Comparison of ENCODE assay signal across 7 cellular contexts in the genomic region with DNA sequence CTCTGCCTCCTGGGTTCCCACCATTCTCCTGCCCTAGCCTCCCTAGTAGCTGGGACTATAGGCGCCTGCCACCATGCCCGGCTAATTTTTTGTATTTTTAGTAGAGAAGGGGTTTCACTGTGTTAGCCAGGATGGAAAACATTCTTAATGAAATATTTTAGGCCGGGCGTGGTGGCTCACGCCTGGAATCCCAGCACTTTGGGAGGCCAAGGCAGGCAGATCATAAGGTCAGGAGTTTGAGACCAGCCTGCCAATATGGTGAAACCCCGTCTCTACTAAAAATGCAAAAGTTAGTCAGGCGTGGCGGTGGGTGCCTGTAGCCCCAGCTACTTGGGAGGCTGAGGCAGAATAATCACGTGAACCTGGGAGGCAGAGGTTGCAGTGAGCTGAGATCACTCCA. TPM values are rescaled to one million over a fixed set of nuclear protein-coding genes. Genes with fewer than 3 reads are reported as not detected.
DNase-seq lines count a peak whose midpoint lies in the region; ATAC-seq and TF ChIP-seq lines count a peak whose summit lies in the region.
"Not testable (repeated sequence)": the region's sequence is repeated elsewhere in the genome, so short reads cannot be mapped to it uniquely, and the experiment has no call there.

No MANE protein-coding gene starts in this region.

- H3K27ac ChIP-seq in GM23248 (peak overlapping the region; percentile 95), body of pancreas (peak overlapping the region in 3 of 4 donors; percentile 85 to 95 (median 92)), epithelial cell of prostate (peak overlapping the region; percentile 97), stomach (peak overlapping the region in 3 of 5 donors; percentile 92 to 98 (median 95))
- not testable (repeated sequence) for H3K27ac ChIP-seq in OCI-LY3 (ENCODE audit: low read length)

- peak overlapping the region; percentile 89 for H3K4me3 Mint-ChIP-seq in activated CD8-positive, alpha-beta memory T cell treated with anti-CD3 and anti-CD28 coated beads, Interleukin-2, amount 10 ng/mL, durations not matched to agents 7 days and 5 days
- H3K4me3 Mint-ChIP-seq in natural killer cell treated with Interleukin-12 subunit alpha and Interleukin-12 subunit beta and Interleukin-15 and Interleukin-18, amount 100 ng/mL, for 72 hours, result peak overlapping the region; percentile 89

- H3K9me3 Mint-ChIP-seq in activated CD8-positive, alpha-beta memory T cell treated with anti-CD3 and anti-CD28 coated beads, Interleukin-2, amount 10 ng/mL, durations not matched to agents 7 days and 5 days (ENCODE audit: low read depth); natural killer cell treated with Interleukin-12 subunit alpha and Interleukin-12 subunit beta and Interleukin-15 and Interleukin-18, amount 100 ng/mL, for 72 hours: not testable (repeated sequence)

- H3K27me3 ChIP-seq in GM23248 (replicated peaks; ENCODE audit: insufficient read depth); OCI-LY3 (ENCODE audit: low read depth, low read length); body of pancreas; stomach: not testable (repeated sequence)

- H3K4me1 Mint-ChIP-seq in activated CD8-positive, alpha-beta memory T cell treated with anti-CD3 and anti-CD28 coated beads, Interleukin-2, amount 10 ng/mL, durations not matched to agents 7 days and 5 days, result peaks cover 36% of the 10 kb centered on the region
- peaks cover 41 to 48% of the 10 kb centered on the region in 2 donors for H3K4me1 Mint-ChIP-seq in natural killer cell treated with Interleukin-12 subunit alpha and Interleukin-12 subunit beta and Interleukin-15 and Interleukin-18, amount 100 ng/mL, for 72 hours (ENCODE audit: low read depth in 2 of 2)

- not testable (repeated sequence) for H4K20me1 ChIP-seq in GM23248 (ENCODE audit: insufficient read depth); OCI-LY3 (ENCODE audit: insufficient read depth, low read length)

- H3K36me3 Mint-ChIP-seq in activated CD8-positive, alpha-beta memory T cell treated with anti-CD3 and anti-CD28 coated beads, Interleukin-2, amount 10 ng/mL, durations not matched to agents 7 days and 5 days; natural killer cell treated with Interleukin-12 subunit alpha and Interleukin-12 subunit beta and Interleukin-15 and Interleukin-18, amount 100 ng/mL, for 72 hours: not testable (repeated sequence)

- H3K9ac ChIP-seq in GM23248, result peak overlapping the region; percentile 96; the same call in 1 of the 2 replicates
- not testable (repeated sequence) for H3K9ac ChIP-seq in OCI-LY3 (ENCODE audit: low read length)

- H3F3A ChIP-seq in GM23248 (ENCODE audit: insufficient read depth), result peaks cover 38% of the 10 kb centered on the region

- H2AFZ ChIP-seq in GM23248; OCI-LY3 (ENCODE audit: low read depth, low read length): not testable (repeated sequence)

- WGBS in GM23248 (ENCODE audit: low coverage in 1 of 2, low lambda C conversion rate in 2 of 2, missing lambda C conversion rate in 2 of 2), 2 experiments, result 81 to 83% methylated on average over 9 of the region's 9 CpGs
- WGBS in body of pancreas, 2 donors, result 83 to 87% methylated on average over 9 of the region's 9 CpGs
- WGBS in stomach, 5 donors, result 78 to 94% (median 81%) methylated on average over 9 of the region's 9 CpGs

- H3K79me2 ChIP-seq in GM23248 (ENCODE audit: insufficient read depth) (peaks cover 13% of the 10 kb centered on the region), OCI-LY3 (ENCODE audit: low read length) (peaks cover 26% of the 10 kb centered on the region)

- H3K27me3 Mint-ChIP-seq in activated CD8-positive, alpha-beta memory T cell treated with anti-CD3 and anti-CD28 coated beads, Interleukin-2, amount 10 ng/mL, durations not matched to agents 7 days and 5 days; natural killer cell treated with Interleukin-12 subunit alpha and Interleukin-12 subunit beta and Interleukin-15 and Interleukin-18, amount 100 ng/mL, for 72 hours: not testable (repeated sequence)

- TF ChIP-seq POLR2A in body of pancreas (IDR thresholded peaks at IDR 0.05); stomach (IDR thresholded peaks at IDR 0.05): not testable (repeated sequence)

- not testable (repeated sequence) for ATAC-seq in activated CD8-positive, alpha-beta memory T cell treated with anti-CD3 and anti-CD28 coated beads, Interleukin-2, amount 10 ng/mL, durations not matched to agents 7 days and 5 days; body of pancreas; natural killer cell treated with Interleukin-12 subunit alpha and Interleukin-12 subunit beta and Interleukin-15 and Interleukin-18, amount 100 ng/mL, for 72 hours

- H3K9me2 ChIP-seq in GM23248 (ENCODE audit: insufficient read depth), result not testable (repeated sequence)

- H3K27ac Mint-ChIP-seq in activated CD8-positive, alpha-beta memory T cell treated with anti-CD3 and anti-CD28 coated beads, Interleukin-2, amount 10 ng/mL, durations not matched to agents 7 days and 5 days, result not testable (repeated sequence)
- H3K27ac Mint-ChIP-seq in natural killer cell treated with Interleukin-12 subunit alpha and Interleukin-12 subunit beta and Interleukin-15 and Interleukin-18, amount 100 ng/mL, for 72 hours, result peak overlapping the region in 1 of 2 donors; percentile 68

- TF ChIP-seq EP300 in stomach (IDR thresholded peaks at IDR 0.05), result not testable (repeated sequence)

- intact Hi-C loops in body of pancreas (cut with DNase I); stomach (cut with DNase I; ENCODE audit: low total_unique reads): not testable (repeated sequence)

- not testable (repeated sequence) for H3K9me3 ChIP-seq in GM23248 (ENCODE audit: low read depth); OCI-LY3 (ENCODE audit: insufficient read depth, low read length); body of pancreas; stomach

- not testable (repeated sequence) for TF ChIP-seq CTCF in OCI-LY3 (IDR thresholded peaks at IDR 0.05; ENCODE audit: low read depth, low read length); body of pancreas (IDR thresholded peaks at IDR 0.05); stomach (IDR thresholded peaks at IDR 0.05)

- not testable (repeated sequence) for DNase-seq in GM23248; activated CD8-positive, alpha-beta memory T cell treated with anti-CD3 and anti-CD28 coated beads, Interleukin-2, amount 10 ng/mL, durations not matched to agents 7 days and 5 days; body of pancreas; epithelial cell of prostate (ENCODE audit: low read depth, low spot score); natural killer cell treated with Interleukin-12 subunit alpha and Interleukin-12 subunit beta and Interleukin-15 and Interleukin-18, amount 100 ng/mL, for 72 hours (ENCODE audit: low spot score); stomach

- CTCF ChIA-PET in activated CD8-positive, alpha-beta memory T cell treated with anti-CD3 and anti-CD28 coated beads, Interleukin-2, amount 10 ng/mL, durations not matched to agents 7 days and 5 days (lab: Charles Lee), result interaction anchor here (1.3 to 6.3 kb wide), 2 partner anchors 22 to 70 kb away, joined by 6 to 39 read pairs; no protein-coding TSS in a partner anchor

- H3K36me3 ChIP-seq in GM23248 (ENCODE audit: low read depth); OCI-LY3 (replicated peaks; ENCODE audit: low read depth, low read length); body of pancreas (replicated peaks in 1 of 2; ENCODE audit: insufficient read depth in 1 of 2, low read depth in 2 of 2); stomach: not testable (repeated sequence)

- peaks cover 35% of the 10 kb centered on the region for H3K4me1 ChIP-seq in GM23248 (ENCODE audit: insufficient read depth)
- H3K4me1 ChIP-seq in OCI-LY3 (ENCODE audit: low read length), result peaks cover 20% of the 10 kb centered on the region
- H3K4me1 ChIP-seq in body of pancreas, result peaks cover 33% of the 10 kb centered on the region
- H3K4me1 ChIP-seq in stomach, result peaks cover 22 to 66% (median 34%) of the 10 kb centered on the region in 4 donors

- in situ Hi-C loops in GM23248 (cut with MboI), result not testable (repeated sequence)

- not testable (repeated sequence) for H3K4me2 ChIP-seq in GM23248 (ENCODE audit: unreplicated experiment)
- peak overlapping the region; percentile 84 for H3K4me2 ChIP-seq in OCI-LY3 (ENCODE audit: low read length)

- not testable (repeated sequence) for H3K4me3 ChIP-seq in GM23248, body of pancreas, stomach
- H3K4me3 ChIP-seq in OCI-LY3 (ENCODE audit: low read length), result 0 out of 2 replicates have a peak overlapping the region, but pooled peaks have one; percentile 77

RNA-seq across cellular contexts. Expression of gene ZSWIM4, which starts 1.9 kb away (rescaled TPM):
- 2.9 and 3.0 TPM in 2 replicates for total RNA-seq in GM23248 (2014; rRNA removed; shearing (Covaris generic))
- polyA plus RNA-seq in GM23248 (2016; fragmentation: Nextera tagmentation; extraction: Ambion mirVana) (0.35 and 0.81 TPM in 2 replicates), stomach (1 to 10 TPM; 2.3 to 4.9 (median 3.0) TPM)
- total RNA-seq in activated CD8-positive, alpha-beta memory T cell treated with anti-CD3 and anti-CD28 coated beads, Interleukin-2, amount 10 ng/mL, durations not matched to agents 7 days and 5 days, result 1 to 10 TPM; 8.1 to 8.4 TPM
- total RNA-seq in body of pancreas (10 to 100 TPM in 1 of 2 donors, 1 to 10 TPM in 1; 3.4 to 12.5 TPM), stomach (10 to 100 TPM in 1 of 5 donors, 1 to 10 TPM in 4; 2.2 to 14.0 (median 4.3) TPM)
- 1 to 10 TPM; 8.3 to 9.7 TPM for total RNA-seq in natural killer cell treated with Interleukin-12 subunit alpha and Interleukin-12 subunit beta and Interleukin-15 and Interleukin-18, amount 100 ng/mL, for 72 hours

RNA-seq across cellular contexts. Expression of gene C19orf53, which starts 19.1 kb away (rescaled TPM):
- total RNA-seq in GM23248 (2014; rRNA removed; shearing (Covaris generic)), result 115 and 122 TPM in 2 replicates
- polyA plus RNA-seq in GM23248 (2016; fragmentation: Nextera tagmentation; extraction: Ambion mirVana) (309 TPM in 2 replicates), stomach (100 to 1,000 TPM; 171 to 221 (median 196) TPM)
- total RNA-seq in activated CD8-positive, alpha-beta memory T cell treated with anti-CD3 and anti-CD28 coated beads, Interleukin-2, amount 10 ng/mL, durations not matched to agents 7 days and 5 days, result 10 to 100 TPM; 77.7 to 94.0 TPM
- total RNA-seq in body of pancreas (100 to 1,000 TPM in 1 of 2 donors, 10 to 100 TPM in 1; 47.7 to 103 TPM), stomach (100 to 1,000 TPM in 4 of 5 donors, 10 to 100 TPM in 1; 14.7 to 271 (median 188) TPM)
- total RNA-seq in natural killer cell treated with Interleukin-12 subunit alpha and Interleukin-12 subunit beta and Interleukin-15 and Interleukin-18, amount 100 ng/mL, for 72 hours, result 10 to 100 TPM; 53.0 to 83.6 TPM

RNA-seq across cellular contexts. Expression of gene MRI1, which starts 29.0 kb away (rescaled TPM):
- 39.7 and 60.6 TPM in 2 replicates for total RNA-seq in GM23248 (2014; rRNA removed; shearing (Covaris generic))
- 14.3 and 16.5 TPM in 2 replicates for polyA plus RNA-seq in GM23248 (2016; fragmentation: Nextera tagmentation; extraction: Ambion mirVana)
- 10 to 100 TPM; 51.7 to 59.3 TPM for total RNA-seq in activated CD8-positive, alpha-beta memory T cell treated with anti-CD3 and anti-CD28 coated beads, Interleukin-2, amount 10 ng/mL, durations not matched to agents 7 days and 5 days
- 10 to 100 TPM; 69.0 to 82.7 TPM for total RNA-seq in body of pancreas
- 10 to 100 TPM; 29.1 to 70.0 TPM for total RNA-seq in natural killer cell treated with Interleukin-12 subunit alpha and Interleukin-12 subunit beta and Interleukin-15 and Interleukin-18, amount 100 ng/mL, for 72 hours
- 100 to 1,000 TPM in 1 of 5 donors, 10 to 100 TPM in 4; 24.4 to 249 (median 48.7) TPM for total RNA-seq in stomach
- 10 to 100 TPM in 1 of 3 donors, 1 to 10 TPM in 2; 7.3 to 28.5 (median 9.6) TPM for polyA plus RNA-seq in stomach
